ENCODE assay signal across 9 cellular contexts in the genomic region with DNA sequence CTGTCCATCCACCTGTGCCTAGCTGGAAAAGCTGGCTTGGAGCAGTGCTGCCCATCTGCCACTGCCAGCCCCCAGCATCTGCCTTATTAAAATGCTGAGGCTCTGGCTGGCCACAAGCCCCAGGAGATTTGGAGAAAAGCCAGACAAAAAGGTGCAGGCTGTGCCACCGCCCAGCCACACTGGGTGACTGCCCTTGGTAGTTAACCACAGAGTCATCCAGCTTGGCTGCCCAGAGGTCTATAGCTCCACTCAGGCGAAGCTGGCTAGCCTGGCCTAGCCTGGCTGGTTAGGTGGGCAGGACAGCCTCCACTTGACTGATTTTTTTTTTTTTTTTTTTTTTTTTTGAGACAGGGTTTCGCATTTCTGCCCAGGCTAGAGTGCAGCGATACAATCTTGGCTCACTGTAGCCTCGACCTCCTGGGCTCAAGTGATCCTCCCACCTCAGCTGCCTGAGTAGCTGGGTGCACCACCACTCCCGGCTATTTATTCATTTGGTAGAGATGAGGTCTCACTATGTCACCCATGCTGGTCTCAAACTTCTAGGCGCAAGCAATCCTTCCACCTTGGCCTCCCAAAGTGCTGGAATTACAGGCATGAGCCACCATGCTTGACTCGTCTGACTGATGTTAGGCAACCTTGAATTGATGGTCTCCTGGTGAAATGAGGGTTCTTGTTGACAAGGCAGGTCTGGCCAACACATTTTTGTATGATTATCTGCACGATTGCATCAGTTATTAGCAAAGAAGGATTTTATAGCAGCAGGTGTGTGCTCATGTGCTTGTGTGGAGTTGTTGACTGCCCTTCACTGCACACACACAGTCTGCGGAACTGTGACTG.
A peak's percentile ranks its signal among the peaks of the same experiment; 100 is the strongest.
DNase-seq lines count a peak whose midpoint lies in the region; ATAC-seq and TF ChIP-seq lines count a peak whose summit lies in the region.
"Had no signal": no experiment of that assay in that cellular context is flagged by ENCODE, and none has a peak within 500 bp of the region (broad histone marks: within the 10 kb centered on the region; RNA-seq: fewer than 3 reads in every experiment).

No MANE protein-coding gene starts in this region.

- H3K27me3 Mint-ChIP-seq in CD4-positive, CD25-positive, alpha-beta regulatory T cell: no peaks in the 10 kb centered on the region
- H3K27me3 Mint-ChIP-seq in IgD-negative memory B cell: no peaks in the 10 kb centered on the region
- H3K27me3 Mint-ChIP-seq in WTC11 (ENCODE audit: low read depth): no peaks in the 10 kb centered on the region

- intact Hi-C loops in right lobe of liver (cut with DNase I): no loop called here

- CTCF ChIA-PET in WTC11 (lab: Charles Lee): interaction anchor here (1.1 kb wide), 1 partner anchor 16 kb away, joined by 5 read pairs; no protein-coding TSS in a partner anchor

- peak overlapping the region; percentile 96 to 99 (median 97) for H3K27ac Mint-ChIP-seq in CD4-positive, CD25-positive, alpha-beta regulatory T cell
- H3K27ac Mint-ChIP-seq in IgD-negative memory B cell: peak overlapping the region; percentile 96 to 97 (median 96)
- H3K27ac Mint-ChIP-seq in WTC11: peak overlapping the region; percentile 69

- no peaks in the 10 kb centered on the region for H3K36me3 Mint-ChIP-seq in CD4-positive, CD25-positive, alpha-beta regulatory T cell
- H3K36me3 Mint-ChIP-seq in IgD-negative memory B cell: peaks cover 2% of the 10 kb centered on the region
- H3K36me3 Mint-ChIP-seq in WTC11: no peaks in the 10 kb centered on the region
- H3K36me3 Mint-ChIP-seq: brain had no signal

- peak overlapping the region; percentile 90 for H3K27ac ChIP-seq in CD4-positive, CD25-positive, alpha-beta regulatory T cell (ENCODE audit: insufficient read depth, low read length, poor library complexity, severe bottlenecking)
- H3K27ac ChIP-seq in right lobe of liver (peak overlapping the region; percentile 21 to 44 (median 29)), WERI-Rb-1 (no peak overlapping the region)

- no peaks in the 10 kb centered on the region for H3K9me3 Mint-ChIP-seq in CD4-positive, CD25-positive, alpha-beta regulatory T cell
- no peaks in the 10 kb centered on the region for H3K9me3 Mint-ChIP-seq in IgD-negative memory B cell
- H3K9me3 Mint-ChIP-seq in WTC11: no peaks in the 10 kb centered on the region
- H3K9me3 Mint-ChIP-seq: brain had no signal

- H3K4me1 Mint-ChIP-seq in CD4-positive, CD25-positive, alpha-beta regulatory T cell: peaks cover 14 to 99% (median 55%) of the 10 kb centered on the region in 4 donors
- peaks cover 41 to 72% (median 43%) of the 10 kb centered on the region in 3 donors for H3K4me1 Mint-ChIP-seq in IgD-negative memory B cell
- H3K4me1 Mint-ChIP-seq in WTC11: peaks cover 80% of the 10 kb centered on the region

- H3K27me3 ChIP-seq in CD4-positive, CD25-positive, alpha-beta regulatory T cell (ENCODE audit: control insufficient read depth, insufficient read depth, low read length): no peaks in the 10 kb centered on the region
- H3K27me3 ChIP-seq in right lobe of liver (no peaks in the 10 kb centered on the region), WERI-Rb-1 (ENCODE audit: insufficient read depth, low read depth, severe bottlenecking) (no peaks in the 10 kb centered on the region)

- TF ChIP-seq POLR2A in right lobe of liver (IDR thresholded peaks at IDR 0.05): no peak

- 65% methylated on average over 8 of the region's 10 CpGs for WGBS in right lobe of liver (ENCODE audit: insufficient coverage, low coverage, low lambda C conversion rate, missing lambda C conversion rate)

- H3K36me3 ChIP-seq in CD4-positive, CD25-positive, alpha-beta regulatory T cell (ENCODE audit: control insufficient read depth, insufficient read depth, low read length): no peaks in the 10 kb centered on the region
- H3K36me3 ChIP-seq in right lobe of liver (no peaks in the 10 kb centered on the region), WERI-Rb-1 (no peaks in the 10 kb centered on the region)

- POLR2A ChIA-PET in WTC11 (lab: Charles Lee): no interaction called here

- no peaks in the 10 kb centered on the region for H3K9me3 ChIP-seq in CD4-positive, CD25-positive, alpha-beta regulatory T cell (ENCODE audit: control insufficient read depth in 2 of 2, low read length in 2 of 2)
- H3K9me3 ChIP-seq in right lobe of liver (no peaks in the 10 kb centered on the region), WERI-Rb-1 (ENCODE audit: severe bottlenecking) (no peaks in the 10 kb centered on the region)

- no peak for TF ChIP-seq CTCF in WTC11 (IDR thresholded peaks at IDR 0.05)
- no peak for TF ChIP-seq CTCF in right lobe of liver (IDR thresholded peaks at IDR 0.05)
- no peak for TF ChIP-seq CTCF in WERI-Rb-1 (IDR thresholded peaks at IDR 0.05; ENCODE audit: low read depth, low read length)

- H3K4me3 Mint-ChIP-seq in CD4-positive, CD25-positive, alpha-beta regulatory T cell: peak overlapping the region; percentile 70 to 94 (median 77)
- H3K4me3 Mint-ChIP-seq in IgD-negative memory B cell (peak overlapping the region; percentile 34 to 88 (median 78)), WTC11 (no peak overlapping the region)

- peaks cover 92% of the 10 kb centered on the region for H3K4me1 ChIP-seq in CD4-positive, CD25-positive, alpha-beta regulatory T cell (ENCODE audit: control insufficient read depth, insufficient read depth, low read length, poor library complexity, severe bottlenecking)
- H3K4me1 ChIP-seq in right lobe of liver: peaks cover 0 to 59% (median 13%) of the 10 kb centered on the region in 4 donors

- ATAC-seq in CD4-positive, CD25-positive, alpha-beta regulatory T cell (ENCODE audit: low read depth in 2 of 2): no peak
- no peak for ATAC-seq in WTC11
- peak; percentile 70 to 84 (median 76) for ATAC-seq in right lobe of liver
- no peak for ATAC-seq in HG02885 (IDR thresholded peaks at IDR 0.05; ENCODE audit: poor library complexity, unreplicated experiment)

- H3K4me3 ChIP-seq in CD4-positive, CD25-positive, alpha-beta regulatory T cell (ENCODE audit: low read depth, low read length): peak overlapping the region; percentile 48
- no peak overlapping the region for H3K4me3 ChIP-seq in right lobe of liver
- H3K4me3 ChIP-seq in WERI-Rb-1 (ENCODE audit: low read depth, low read length): no peak overlapping the region

- no peak for DNase-seq in CD4-positive, CD25-positive, alpha-beta regulatory T cell
- DNase-seq in WTC11 (ENCODE audit: low spot score) (no peak), right lobe of liver (peak; percentile 64 to 81 (median 75)), NCI-H187 treated with DMSO at 0.1 percent for 48 hours (lab: John Stamatoyannopoulos, UW) (no peak), WERI-Rb-1 (no peak)
- DNase-seq in effector CD8-positive, alpha-beta T cell (lab: John Stamatoyannopoulos, UW): no peak

TF ChIP-seq in WTC11, 78 proteins besides CTCF, POLR2A, EP300 and RAD21 (continues in another document):
- TF ChIP-seq RELA (CRISPR knock-in tag; IDR thresholded peaks at IDR 0.05; ENCODE audit: borderline replicate concordance): no peak
- TF ChIP-seq, protein P1, sequence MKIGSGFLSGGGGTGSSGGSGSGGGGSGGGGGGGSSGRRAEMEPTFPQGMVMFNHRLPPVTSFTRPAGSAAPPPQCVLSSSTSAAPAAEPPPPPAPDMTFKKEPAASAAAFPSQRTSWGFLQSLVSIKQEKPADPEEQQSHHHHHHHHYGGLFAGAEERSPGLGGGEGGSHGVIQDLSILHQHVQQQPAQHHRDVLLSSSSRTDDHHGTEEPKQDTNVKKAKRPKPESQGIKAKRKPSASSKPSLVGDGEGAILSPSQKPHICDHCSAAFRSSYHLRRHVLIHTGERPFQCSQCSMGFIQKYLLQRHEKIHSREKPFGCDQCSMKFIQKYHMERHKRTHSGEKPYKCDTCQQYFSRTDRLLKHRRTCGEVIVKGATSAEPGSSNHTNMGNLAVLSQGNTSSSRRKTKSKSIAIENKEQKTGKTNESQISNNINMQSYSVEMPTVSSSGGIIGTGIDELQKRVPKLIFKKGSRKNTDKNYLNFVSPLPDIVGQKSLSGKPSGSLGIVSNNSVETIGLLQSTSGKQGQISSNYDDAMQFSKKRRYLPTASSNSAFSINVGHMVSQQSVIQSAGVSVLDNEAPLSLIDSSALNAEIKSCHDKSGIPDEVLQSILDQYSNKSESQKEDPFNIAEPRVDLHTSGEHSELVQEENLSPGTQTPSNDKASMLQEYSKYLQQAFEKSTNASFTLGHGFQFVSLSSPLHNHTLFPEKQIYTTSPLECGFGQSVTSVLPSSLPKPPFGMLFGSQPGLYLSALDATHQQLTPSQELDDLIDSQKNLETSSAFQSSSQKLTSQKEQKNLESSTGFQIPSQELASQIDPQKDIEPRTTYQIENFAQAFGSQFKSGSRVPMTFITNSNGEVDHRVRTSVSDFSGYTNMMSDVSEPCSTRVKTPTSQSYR (CRISPR knock-in tag; IDR thresholded peaks at IDR 0.05): no peak
- TF ChIP-seq ZNF396 (CRISPR knock-in tag; IDR thresholded peaks at IDR 0.05; ENCODE audit: borderline replicate concordance): no peak
- TF ChIP-seq GABPB1 (CRISPR knock-in tag; IDR thresholded peaks at IDR 0.05): no peak
- no peak for TF ChIP-seq ATF1 (CRISPR knock-in tag; IDR thresholded peaks at IDR 0.05)
- no peak for TF ChIP-seq NR3C1 (CRISPR knock-in tag; conservative IDR thresholded peaks at IDR 0.05; ENCODE audit: low read depth)
- TF ChIP-seq, protein P2, sequence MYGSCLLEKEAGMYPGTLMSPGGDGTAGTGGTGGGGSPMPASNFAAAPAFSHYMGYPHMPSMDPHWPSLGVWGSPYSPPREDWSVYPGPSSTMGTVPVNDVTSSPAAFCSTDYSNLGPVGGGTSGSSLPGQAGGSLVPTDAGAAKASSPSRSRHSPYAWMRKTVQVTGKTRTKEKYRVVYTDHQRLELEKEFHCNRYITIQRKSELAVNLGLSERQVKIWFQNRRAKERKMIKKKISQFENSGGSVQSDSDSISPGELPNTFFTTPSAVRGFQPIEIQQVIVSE (CRISPR knock-in tag; IDR thresholded peaks at IDR 0.05; ENCODE audit: borderline replicate concordance): no peak
- TF ChIP-seq HMGA2 (CRISPR knock-in tag; IDR thresholded peaks at IDR 0.05): no peak
- TF ChIP-seq ZNF138 (CRISPR knock-in tag; conservative IDR thresholded peaks at IDR 0.05): no peak
- no peak for TF ChIP-seq NR2C2 (CRISPR knock-in tag; IDR thresholded peaks at IDR 0.05)

Comparison
In these comparisons a context has a peak if more than half of its experiments do, and no peak if none do; other contexts are left out.
1. ATAC-seq: peak in right lobe of liver (4 of 4); none in CD4-positive, CD25-positive, alpha-beta regulatory T cell (0 of 2), WTC11 (single experiment) and HG02885 (single experiment).
2. DNase-seq: peak in right lobe of liver (3 of 3); none in CD4-positive, CD25-positive, alpha-beta regulatory T cell (0 of 3), WTC11 (single experiment), effector CD8-positive, alpha-beta T cell (single experiment), NCI-H187 treated with DMSO at 0.1 percent for 48 hours (single experiment) and WERI-Rb-1 (single experiment).
3. Peak in every context shown above with its lines, with median percentiles within 50 percentile points of each other: H3K27ac Mint-ChIP-seq.